Comparison of ENCODE assay signal across 12 cellular contexts in the genomic region with DNA sequence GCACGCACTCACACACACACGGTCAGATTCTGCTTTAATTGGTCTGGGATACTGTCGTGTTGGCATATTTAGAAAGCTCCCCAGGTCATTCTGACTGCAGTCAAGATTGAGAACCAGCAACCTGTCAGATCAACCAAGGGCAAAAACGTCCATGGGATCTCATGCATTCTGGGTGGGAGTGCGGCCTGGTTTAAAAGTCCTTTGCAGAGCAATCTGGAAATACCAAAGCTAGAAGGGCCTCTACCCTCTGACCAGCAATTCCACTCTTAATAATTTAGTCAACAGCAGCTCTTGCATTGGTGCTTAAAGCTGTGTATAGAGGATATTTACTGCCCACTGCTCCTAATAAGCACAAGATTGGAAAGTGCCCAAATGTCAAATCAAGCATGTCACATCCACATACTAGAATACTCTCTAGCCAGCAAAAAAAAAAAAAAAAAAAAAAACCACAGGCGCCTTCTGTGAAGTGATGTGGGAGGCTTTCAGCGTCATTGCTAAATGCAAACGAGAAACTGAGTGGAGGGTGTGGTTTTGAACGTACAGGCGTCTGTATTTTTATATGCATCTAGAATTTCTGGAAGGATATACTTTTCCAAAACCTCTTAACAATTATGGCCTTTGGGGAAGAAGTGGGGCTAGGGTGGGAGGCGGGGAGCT. TPM values are rescaled to one million over a fixed set of nuclear protein-coding genes. Genes with fewer than 3 reads are reported as not detected.
A peak's percentile ranks its signal among the peaks of the same experiment; 100 is the strongest.
DNase-seq lines count a peak whose midpoint lies in the region; ATAC-seq and TF ChIP-seq lines count a peak whose summit lies in the region.
"Had no signal": no experiment of that assay in that cellular context is flagged by ENCODE, and none has a peak within 500 bp of the region (broad histone marks: within the 10 kb centered on the region; RNA-seq: fewer than 3 reads in every experiment).

No MANE protein-coding gene starts in this region.

- H4K8ac ChIP-seq in mesenchymal stem cell (ENCODE audit: low read length): no peak overlapping the region

- H3K36me3 ChIP-seq in HCT116 (ENCODE audit: control insufficient read depth in 1 of 2, insufficient read depth in 2 of 2, low read length in 2 of 2) (no peaks in the 10 kb centered on the region), mesenchymal stem cell (ENCODE audit: control insufficient read depth in 1 of 2, insufficient read depth in 2 of 2, low read depth in 1 of 2, low read length in 2 of 2) (no peaks in the 10 kb centered on the region)
- H3K36me3 ChIP-seq in naive thymus-derived CD4-positive, alpha-beta T cell (ENCODE audit: control insufficient read depth in 2 of 3, insufficient read depth in 3 of 3, low read length in 3 of 3): no peaks in the 10 kb centered on the region
- H3K36me3 ChIP-seq: esophagus muscularis mucosa, heart right ventricle, thoracic aorta had no signal

- POLR2A ChIA-PET in CD4-positive, alpha-beta T cell (lab: Charles Lee): no interaction called here
- POLR2A ChIA-PET in HCT116 (lab: Charles Lee): interaction anchor here (0.7 to 0.8 kb wide), 2 partner anchors 130 to 381 kb away, joined by 4 read pairs; no protein-coding TSS in a partner anchor
- POLR2A ChIA-PET in naive thymus-derived CD4-positive, alpha-beta T cell (lab: Charles Lee): no interaction called here

- peaks cover 47% of the 10 kb centered on the region for H3K27me3 Mint-ChIP-seq in CD4-positive, alpha-beta T cell
- H3K27me3 Mint-ChIP-seq in activated T-helper 1 cell treated with anti-CD3 and anti-CD28 coated beads, Interleukin-12 subunit alpha, Interleukin-12 subunit beta, Interleukin-2, Interleukin-4 antibody, amounts not matched to agents 30 ng/mL and 10 ng/mL and 1 ng/mL, durations not matched to agents 14 hours and 24 hours and 36 hours (ENCODE audit: insufficient read depth): peaks cover 11% of the 10 kb centered on the region
- H3K27me3 Mint-ChIP-seq in naive thymus-derived CD4-positive, alpha-beta T cell: peaks cover 8 to 45% (median 25%) of the 10 kb centered on the region in 5 donors

- peaks cover 5 to 25% of the 10 kb centered on the region in 2 experiments; a peak in 3 of 4 replicates for H3K4me1 ChIP-seq in HCT116 (ENCODE audit: control insufficient read depth in 1 of 2, insufficient read depth in 2 of 2, low read length in 2 of 2)
- peaks cover 0 to 5% of the 10 kb centered on the region in 2 donors for H3K4me1 ChIP-seq in naive thymus-derived CD4-positive, alpha-beta T cell (ENCODE audit: control insufficient read depth in 2 of 2, insufficient read depth in 2 of 2, low read length in 2 of 2)
- H3K4me1 ChIP-seq in mesenchymal stem cell (ENCODE audit: control insufficient read depth, insufficient read depth, low read depth, low read length): peaks cover 4% of the 10 kb centered on the region

- peak overlapping the region; percentile 80 for H3K27ac Mint-ChIP-seq in CD4-positive, alpha-beta T cell
- H3K27ac Mint-ChIP-seq in activated T-helper 1 cell treated with anti-CD3 and anti-CD28 coated beads, Interleukin-12 subunit alpha, Interleukin-12 subunit beta, Interleukin-2, Interleukin-4 antibody, amounts not matched to agents 30 ng/mL and 10 ng/mL and 1 ng/mL, durations not matched to agents 14 hours and 24 hours and 36 hours: peak overlapping the region; percentile 52
- peak overlapping the region in 7 of 9 donors; percentile 46 to 89 (median 83) for H3K27ac Mint-ChIP-seq in naive thymus-derived CD4-positive, alpha-beta T cell
- H3K27ac Mint-ChIP-seq: activated CD4-positive, alpha-beta memory T cell treated with anti-CD3 and anti-CD28 coated beads, Interleukin-2, amount 10 ng/mL, durations not matched to agents 7 days and 5 days had no signal

- H3K18ac ChIP-seq in mesenchymal stem cell (ENCODE audit: low read depth in 1 of 2, low read length in 2 of 2): no peak overlapping the region

- peak overlapping the region; percentile 95 for H2AFZ ChIP-seq in HCT116 (ENCODE audit: low read depth, low read length, poor library complexity, severe bottlenecking)
- no peak overlapping the region for H2AFZ ChIP-seq in mesenchymal stem cell (ENCODE audit: low read depth, low read length)

- H3K79me2 ChIP-seq in HCT116 (ENCODE audit: insufficient read depth, low read length): no peaks in the 10 kb centered on the region

- no peak overlapping the region for H3K4ac ChIP-seq in mesenchymal stem cell (ENCODE audit: low read depth in 1 of 2, low read length in 2 of 2)

- H3K4me2 ChIP-seq in HCT116 (ENCODE audit: low read length) (no peak overlapping the region), mesenchymal stem cell (ENCODE audit: low read length, poor library complexity, severe bottlenecking) (no peak overlapping the region)

- H2BK12ac ChIP-seq in mesenchymal stem cell (ENCODE audit: low read length in 2 of 2): no peak overlapping the region

- no peak overlapping the region for H2BK5ac ChIP-seq in mesenchymal stem cell (ENCODE audit: low read depth, low read length, poor library complexity, severe bottlenecking)

- 70% methylated on average over 6 of the region's 11 CpGs for WGBS in mesenchymal stem cell

- peak overlapping the region; percentile 60 for H3K4me3 Mint-ChIP-seq in CD4-positive, alpha-beta T cell
- peak overlapping the region; percentile 47 for H3K4me3 Mint-ChIP-seq in activated T-helper 1 cell treated with anti-CD3 and anti-CD28 coated beads, Interleukin-12 subunit alpha, Interleukin-12 subunit beta, Interleukin-2, Interleukin-4 antibody, amounts not matched to agents 30 ng/mL and 10 ng/mL and 1 ng/mL, durations not matched to agents 14 hours and 24 hours and 36 hours
- peak overlapping the region; percentile 29 to 77 (median 58) for H3K4me3 Mint-ChIP-seq in naive thymus-derived CD4-positive, alpha-beta T cell

- no peak overlapping the region for H2BK15ac ChIP-seq in mesenchymal stem cell (ENCODE audit: low read depth, poor library complexity, severe bottlenecking)

- no peak for TF ChIP-seq POLR2A in HCT116 (IDR thresholded peaks at IDR 0.05; ENCODE audit: borderline replicate concordance, extremely low read depth, insufficient read depth, insufficient read length)

- no peak for DNase-seq in CD4-positive, alpha-beta T cell
- DNase-seq in HCT116 (ENCODE audit: low read depth, low spot score) (no peak), coronary artery (ENCODE audit: low spot score) (no peak), mesenchymal stem cell (no peak)
- no peak for DNase-seq in activated T-helper 1 cell treated with anti-CD3 and anti-CD28 coated beads, Interleukin-12 subunit alpha, Interleukin-12 subunit beta, Interleukin-2, Interleukin-4 antibody, amounts not matched to agents 30 ng/mL and 10 ng/mL and 1 ng/mL, durations not matched to agents 14 hours and 24 hours and 36 hours (ENCODE audit: low spot score)
- peak in 3 of 9 donors; percentile 5 to 36 (median 18) for DNase-seq in naive thymus-derived CD4-positive, alpha-beta T cell

- H3K9me2 ChIP-seq in HCT116 (ENCODE audit: insufficient read depth): no peaks in the 10 kb centered on the region

- RAD21 ChIA-PET in HCT116 (lab: Charles Lee; ENCODE audit: low non-redundant PET in 1 of 2, low total read pairs in 2 of 2, uncharacterized antibody in 2 of 2, unreplicated experiment in 2 of 2): interaction anchor here (0.5 to 2.7 kb wide), 5 partner anchors 44 to 316 kb away, joined by 3 to 11 read pairs (median 3); no protein-coding TSS in a partner anchor

- H3K9me3 ChIP-seq in CD4-positive, alpha-beta T cell (ENCODE audit: control insufficient read depth, low read length): no peaks in the 10 kb centered on the region
- H3K9me3 ChIP-seq in HCT116 (ENCODE audit: control insufficient read depth in 1 of 2, insufficient read depth in 1 of 2, low read depth in 1 of 2, low read length in 2 of 2) (no peaks in the 10 kb centered on the region), mesenchymal stem cell (ENCODE audit: control insufficient read depth, low read length) (no peaks in the 10 kb centered on the region)
- no peaks in the 10 kb centered on the region for H3K9me3 ChIP-seq in naive thymus-derived CD4-positive, alpha-beta T cell (ENCODE audit: control insufficient read depth in 2 of 3, low read length in 3 of 3)
- H3K9me3 ChIP-seq: esophagus muscularis mucosa, heart right ventricle, thoracic aorta had no signal

- peaks cover 17% of the 10 kb centered on the region for H3K4me1 Mint-ChIP-seq in CD4-positive, alpha-beta T cell (ENCODE audit: low read depth)
- H3K4me1 Mint-ChIP-seq in activated T-helper 1 cell treated with anti-CD3 and anti-CD28 coated beads, Interleukin-12 subunit alpha, Interleukin-12 subunit beta, Interleukin-2, Interleukin-4 antibody, amounts not matched to agents 30 ng/mL and 10 ng/mL and 1 ng/mL, durations not matched to agents 14 hours and 24 hours and 36 hours (ENCODE audit: low read depth): peaks cover 17% of the 10 kb centered on the region
- peaks cover 0 to 17% (median 12%) of the 10 kb centered on the region in 7 donors for H3K4me1 Mint-ChIP-seq in naive thymus-derived CD4-positive, alpha-beta T cell

- TF ChIP-seq RAD21 in HCT116 (IDR thresholded peaks at IDR 0.05; ENCODE audit: low read depth): no peak

- no peak overlapping the region for H3K14ac ChIP-seq in mesenchymal stem cell (ENCODE audit: low read length in 2 of 2)

- CTCF ChIA-PET in CD4-positive, alpha-beta T cell (lab: Charles Lee): interaction anchor here (1.2 to 1.7 kb wide), 5 partner anchors 10 to 44 kb away, joined by 3 to 10 read pairs (median 3); no protein-coding TSS in a partner anchor
- CTCF ChIA-PET in HCT116 (lab: Charles Lee): interaction anchor here (0.7 to 25.9 kb wide), 23 partner anchors 9 to 1537 kb away, joined by 3 to 629 read pairs (median 7); a partner anchor contains a TSS
- CTCF ChIA-PET in naive thymus-derived CD4-positive, alpha-beta T cell (lab: Charles Lee): interaction anchor here (0.6 to 3.7 kb wide), 5 partner anchors 9 to 129 kb away, joined by 3 to 33 read pairs (median 4); no protein-coding TSS in a partner anchor

- H3K4me3 ChIP-seq in HCT116 (replicated peaks in 1 of 2; ENCODE audit: low read depth in 1 of 2, low read length in 2 of 2) (no peak overlapping the region), coronary artery (no peak overlapping the region), mesenchymal stem cell (ENCODE audit: insufficient read depth in 1 of 2, low read depth in 1 of 2, low read length in 2 of 2) (no peak overlapping the region)
- H3K4me3 ChIP-seq in naive thymus-derived CD4-positive, alpha-beta T cell (ENCODE audit: low read length): no peak overlapping the region

- no peaks in the 10 kb centered on the region for H3K9me3 Mint-ChIP-seq in CD4-positive, alpha-beta T cell
- H3K9me3 Mint-ChIP-seq in activated T-helper 1 cell treated with anti-CD3 and anti-CD28 coated beads, Interleukin-12 subunit alpha, Interleukin-12 subunit beta, Interleukin-2, Interleukin-4 antibody, amounts not matched to agents 30 ng/mL and 10 ng/mL and 1 ng/mL, durations not matched to agents 14 hours and 24 hours and 36 hours: no peaks in the 10 kb centered on the region
- no peaks in the 10 kb centered on the region for H3K9me3 Mint-ChIP-seq in naive thymus-derived CD4-positive, alpha-beta T cell
- H3K9me3 Mint-ChIP-seq: activated CD4-positive, alpha-beta memory T cell treated with anti-CD3 and anti-CD28 coated beads, Interleukin-2, amount 10 ng/mL, durations not matched to agents 7 days and 5 days had no signal

- intact Hi-C loops in CD4-positive, alpha-beta T cell (cut with DNase I, micrococcal nuclease): loop anchor here in 1 of 2 experiments (10.0 kb wide), 1 partner anchor 62 kb away; no protein-coding TSS in a partner anchor
- intact Hi-C loops in HCT116 (cut with micrococcal nuclease): no loop called here
- intact Hi-C loops in activated T-helper 1 cell treated with anti-CD3 and anti-CD28 coated beads, Interleukin-12 subunit alpha, Interleukin-12 subunit beta, Interleukin-2, Interleukin-4 antibody, amounts not matched to agents 30 ng/mL and 10 ng/mL and 1 ng/mL, durations not matched to agents 14 hours and 24 hours and 36 hours (cut with micrococcal nuclease): no loop called here
- intact Hi-C loops in naive thymus-derived CD4-positive, alpha-beta T cell (cut with micrococcal nuclease): loop anchor here (5.0 kb wide), 2 partner anchors 65 to 345 kb away; no protein-coding TSS in a partner anchor

- peak; percentile 48 for ATAC-seq in CD4-positive, alpha-beta T cell (ENCODE audit: poor library complexity)
- ATAC-seq in HCT116: no peak
- no peak for ATAC-seq in naive thymus-derived CD4-positive, alpha-beta T cell
- ATAC-seq in HG02623 (IDR thresholded peaks at IDR 0.05; ENCODE audit: unreplicated experiment): no peak
- ATAC-seq in HG03520 (IDR thresholded peaks at IDR 0.05; ENCODE audit: unreplicated experiment): no peak

- BruUV-seq in HCT116 (replicated peaks; lab: Mats Ljungman, UMichigan): no TSS peak

- H3K27me3 ChIP-seq in CD4-positive, alpha-beta T cell (ENCODE audit: control insufficient read depth, insufficient read depth, low read length): peaks cover 4% of the 10 kb centered on the region
- no peaks in the 10 kb centered on the region for H3K27me3 ChIP-seq in HCT116 (ENCODE audit: insufficient read depth, low read length)
- no peaks in the 10 kb centered on the region for H3K27me3 ChIP-seq in naive thymus-derived CD4-positive, alpha-beta T cell (ENCODE audit: control insufficient read depth in 2 of 2, insufficient read depth in 2 of 2, low read length in 2 of 2)
- peaks cover 2 to 4% of the 10 kb centered on the region in 2 experiments for H3K27me3 ChIP-seq in mesenchymal stem cell (ENCODE audit: control insufficient read depth in 1 of 2, insufficient read depth in 1 of 2, low read length in 2 of 2)

- H3K27ac ChIP-seq in CD4-positive, alpha-beta T cell (ENCODE audit: low read depth, low read length): no peak overlapping the region
- H3K27ac ChIP-seq in HCT116 (ENCODE audit: low read depth, low read length) (no peak overlapping the region), coronary artery (no peak overlapping the region), mesenchymal stem cell (ENCODE audit: low read length, poor library complexity, severe bottlenecking) (no peak overlapping the region)
- H3K27ac ChIP-seq in naive thymus-derived CD4-positive, alpha-beta T cell (ENCODE audit: low read depth, low read length): no peak overlapping the region
- H3K27ac ChIP-seq: esophagus muscularis mucosa, heart right ventricle, thoracic aorta had no signal

- no peaks in the 10 kb centered on the region for H4K20me1 ChIP-seq in HCT116 (ENCODE audit: insufficient read depth)

- H2AK5ac ChIP-seq in mesenchymal stem cell (ENCODE audit: low read length, severe bottlenecking): no peak overlapping the region

- H3K36me3 Mint-ChIP-seq in CD4-positive, alpha-beta T cell (ENCODE audit: low read depth): no peaks in the 10 kb centered on the region
- no peaks in the 10 kb centered on the region for H3K36me3 Mint-ChIP-seq in activated T-helper 1 cell treated with anti-CD3 and anti-CD28 coated beads, Interleukin-12 subunit alpha, Interleukin-12 subunit beta, Interleukin-2, Interleukin-4 antibody, amounts not matched to agents 30 ng/mL and 10 ng/mL and 1 ng/mL, durations not matched to agents 14 hours and 24 hours and 36 hours (ENCODE audit: low read depth)
- no peaks in the 10 kb centered on the region for H3K36me3 Mint-ChIP-seq in naive thymus-derived CD4-positive, alpha-beta T cell

- H2BK120ac ChIP-seq in mesenchymal stem cell (ENCODE audit: low read depth, low read length): no peak overlapping the region

- no peak overlapping the region for H4K91ac ChIP-seq in mesenchymal stem cell (ENCODE audit: low read length)

- H3K9ac ChIP-seq in HCT116 (ENCODE audit: low read length) (no peak overlapping the region), mesenchymal stem cell (ENCODE audit: low read length) (no peak overlapping the region)

- TF ChIP-seq CTCF in CD4-positive, alpha-beta T cell (IDR thresholded peaks at IDR 0.05): no peak
- TF ChIP-seq CTCF in HCT116 (IDR thresholded peaks at IDR 0.05 in 2 of 3, conservative IDR thresholded peaks at IDR 0.05 in 1 of 3; ENCODE audit: borderline replicate concordance in 1 of 3, insufficient read depth in 1 of 3, low read depth in 2 of 3, low read length in 2 of 3) (no peak), coronary artery (IDR thresholded peaks at IDR 0.05) (no peak)

- H3K23ac ChIP-seq in mesenchymal stem cell (ENCODE audit: low read length in 2 of 2): no peak overlapping the region

- H3K79me1 ChIP-seq in mesenchymal stem cell (replicated peaks; ENCODE audit: low read length, poor library complexity, severe bottlenecking): no peaks in the 10 kb centered on the region

RNA-seq across cellular contexts. Expression of a gene that starts 44.8 kb away (rescaled TPM):
- under 1 TPM in 1 of 2 experiments, not detected in 1; 0.49 TPM for total RNA-seq in CD4-positive, alpha-beta T cell
- total RNA-seq in HCT116 (2021; ENCODE audit: unreplicated experiment): 19.8 TPM
- 7.0 and 8.9 TPM in 2 replicates for polyA plus RNA-seq in HCT116 (2012)
- total RNA-seq in activated T-helper 1 cell treated with anti-CD3 and anti-CD28 coated beads, Interleukin-12 subunit alpha, Interleukin-12 subunit beta, Interleukin-2, Interleukin-4 antibody, amounts not matched to agents 30 ng/mL and 10 ng/mL and 1 ng/mL, durations not matched to agents 14 hours and 24 hours and 36 hours: 0.05 TPM in 1 of 2 replicates, not detected in the other
- total RNA-seq in naive thymus-derived CD4-positive, alpha-beta T cell: under 1 TPM in 1 of 5 experiments, not detected in 4; 0.07 TPM
- polyA plus RNA-seq in naive thymus-derived CD4-positive, alpha-beta T cell: under 1 TPM in 1 of 2 donors, not detected in 1; 0.06 TPM
- 3.9 TPM for polyA plus RNA-seq in mesenchymal stem cell (2013, experiment 1 of 2)
- polyA plus RNA-seq in mesenchymal stem cell (2013, experiment 2 of 2): 3.8 TPM

Comparison
In these comparisons a context has a peak if more than half of its experiments do, and no peak if none do; other contexts are left out.
1. RNA of a gene that starts 44.8 kb away (total RNA-seq): 19.8 TPM in HCT116 (single experiment); 0.49 TPM in CD4-positive, alpha-beta T cell, 0.05 TPM in activated T-helper 1 cell treated with anti-CD3 and anti-CD28 coated beads, Interleukin-12 subunit alpha, Interleukin-12 subunit beta, Interleukin-2, Interleukin-4 antibody, amounts not matched to agents 30 ng/mL and 10 ng/mL and 1 ng/mL, durations not matched to agents 14 hours and 24 hours and 36 hours and 0.07 TPM in naive thymus-derived CD4-positive, alpha-beta T cell; every median in the first group is over 10 times any median in the second.
2. intact Hi-C loops: an anchor here in naive thymus-derived CD4-positive, alpha-beta T cell (5.0 kb wide); none called in HCT116 and activated T-helper 1 cell treated with anti-CD3 and anti-CD28 coated beads, Interleukin-12 subunit alpha, Interleukin-12 subunit beta, Interleukin-2, Interleukin-4 antibody, amounts not matched to agents 30 ng/mL and 10 ng/mL and 1 ng/mL, durations not matched to agents 14 hours and 24 hours and 36 hours.
3. Peak in every context shown above with its lines, with median percentiles within 50 percentile points of each other: H3K27ac Mint-ChIP-seq and H3K4me3 Mint-ChIP-seq.